ENCODE assay signal across 18 cellular contexts in the genomic region with DNA sequence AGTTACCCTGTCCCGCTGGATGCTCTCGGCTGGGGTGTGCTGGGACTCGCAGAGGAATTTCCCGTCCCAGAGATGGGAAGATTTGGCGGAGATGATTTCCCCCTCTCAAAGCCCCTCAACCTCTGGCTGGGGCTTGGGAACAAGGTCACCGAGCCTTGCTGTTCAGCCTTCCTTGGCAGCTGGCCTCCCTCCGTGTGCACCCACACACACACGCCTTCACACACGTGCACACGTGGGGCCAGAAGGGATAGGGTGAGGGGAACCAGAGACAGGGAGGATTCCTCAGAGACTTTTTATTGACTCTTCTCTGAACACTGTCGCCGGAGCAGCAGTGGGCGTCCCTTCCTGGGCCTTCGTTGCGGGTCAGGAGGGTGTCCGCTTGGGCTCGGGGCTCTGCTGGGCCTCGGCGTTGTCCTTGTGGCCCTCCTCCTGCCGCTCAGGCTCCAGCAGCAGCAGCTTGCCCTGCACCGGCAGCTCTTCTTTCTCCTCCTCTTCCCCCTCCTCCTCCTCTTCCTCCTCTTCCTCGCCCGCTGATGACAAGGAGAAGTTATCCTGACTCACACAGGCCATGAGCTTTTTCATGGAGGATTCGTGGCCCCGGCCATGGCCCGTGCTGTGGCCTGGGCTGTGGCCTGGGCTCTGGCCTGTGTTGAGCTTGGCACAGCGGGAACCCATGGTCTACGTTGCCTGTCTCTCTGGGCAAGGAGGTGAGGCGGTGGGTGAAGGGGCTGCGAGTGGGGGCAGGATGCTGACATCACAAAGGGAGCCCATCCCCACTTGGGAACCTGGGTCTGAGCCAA. TPM values are rescaled to one million over a fixed set of nuclear protein-coding genes. Genes with fewer than 3 reads are reported as not detected.
DNase-seq lines count a peak whose midpoint lies in the region; ATAC-seq, FAIRE-seq and TF ChIP-seq lines count a peak whose summit lies in the region.
"Had no signal": no experiment of that assay in that cellular context is flagged by ENCODE, and none has a peak within 500 bp of the region (broad histone marks: within the 10 kb centered on the region; RNA-seq: fewer than 3 reads in every experiment).

A gene with protein sequence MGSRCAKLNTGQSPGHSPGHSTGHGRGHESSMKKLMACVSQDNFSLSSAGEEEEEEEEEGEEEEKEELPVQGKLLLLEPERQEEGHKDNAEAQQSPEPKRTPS (minus strand): TSS at position 709 of the 800 bp plus-strand sequence. CDS start 34 bp downstream, at position 675.

- no peak for TF ChIP-seq POLR2A in HepG2 (IDR thresholded peaks at IDR 0.05; ENCODE audit: insufficient read depth in 1 of 2, low read depth in 2 of 2, low read length in 2 of 2)
- no peak for TF ChIP-seq POLR2A in right lobe of liver (IDR thresholded peaks at IDR 0.05)
- no peak for TF ChIP-seq POLR2A in H1 (IDR thresholded peaks at IDR 0.05; ENCODE audit: control extremely low read depth in 1 of 2, low read depth in 2 of 2, low read length in 2 of 2)

- POLR2A ChIA-PET in HepG2 (lab: Yijun Ruan, JAX): interaction anchor here (0.9 to 14.0 kb wide), 10 partner anchors 11 to 98 kb away, joined by 3 to 351 read pairs (median 12); a partner anchor contains a TSS
- POLR2A ChIA-PET in H1 (lab: Charles Lee; ENCODE audit: partially characterized antibody): interaction anchor here (0.6 to 2.7 kb wide), 8 partner anchors 11 to 80 kb away, joined by 3 to 11 read pairs (median 4); a partner anchor contains a TSS

- FAIRE-seq in HepG2 (lab: Jason Lieb, UNC): no peak
- no peak for FAIRE-seq in H1 (lab: Jason Lieb, UNC)
- FAIRE-seq in urothelium cell line (lab: Jason Lieb, UNC): peak; percentile 96
- FAIRE-seq: H54 had no signal

- peak within 1 kb of the TSS; percentile 73 for H2AFZ ChIP-seq in HepG2 (ENCODE audit: low read length)
- peak within 1 kb of the TSS; percentile 65 for H2AFZ ChIP-seq in H1 (ENCODE audit: low read length)

- H3K79me2 ChIP-seq in HepG2 (ENCODE audit: insufficient read depth, low read length): no peaks in the 10 kb centered on the region
- no peaks in the 10 kb centered on the region for H3K79me2 ChIP-seq in H1 (ENCODE audit: control insufficient read depth in 1 of 2, insufficient read depth in 2 of 2, low read length in 2 of 2)

- H3K4me3 Mint-ChIP-seq in nephron progenitor cell: no peak within 1 kb of the TSS

- CTCF ChIA-PET in HepG2 (lab: Yijun Ruan, JAX; ENCODE audit: low intra/inter-chr PET ratio, low total read pairs): no interaction called here
- CTCF ChIA-PET in H1 (lab: Charles Lee; ENCODE audit: partially characterized antibody): interaction anchor here (0.6 to 8.1 kb wide), 12 partner anchors 10 to 185 kb away, joined by 3 to 79 read pairs (median 4); a partner anchor contains a TSS

- ATAC-seq in HepG2 (peak; percentile 21), right lobe of liver (no peak)
- ATAC-seq: PC-3 had no signal

- no peak for DNase-seq in HepG2 (ENCODE audit: low spot score)
- no peak for DNase-seq in right lobe of liver
- no peak for DNase-seq in H1 (ENCODE audit: low read depth in 1 of 2, low spot score in 2 of 2)
- DNase-seq in nephron progenitor cell: no peak
- peak; percentile 82 for DNase-seq in urothelium cell line (ENCODE audit: low spot score)
- DNase-seq in NCI-H2227 (lab: John Stamatoyannopoulos, UW; ENCODE audit: unreplicated experiment): no peak
- DNase-seq in NCI-H82 (lab: John Stamatoyannopoulos, UW): no peak
- DNase-seq in NCI-H1436 treated with DMSO at 0.1 percent for 48 hours (lab: John Stamatoyannopoulos, UW): no peak
- DNase-seq: C1 segment of cervical spinal cord, EL, NCI-H1436, NCI-H2081, NCI-H226, NCI-H526 treated with DMSO at 0.1 percent for 48 hours, PC-3 had no signal

- no peak within 1 kb of the TSS for H3K14ac ChIP-seq in H1 (ENCODE audit: insufficient read length)

- no TSS peak for BruUV-seq in HepG2 (replicated peaks; lab: Mats Ljungman, UMichigan)

- peak within 1 kb of the TSS; percentile 50 for H3K9ac ChIP-seq in HepG2 (ENCODE audit: insufficient read depth, low read depth, low read length)
- H3K9ac ChIP-seq in H1 (replicated peaks in 1 of 4; ENCODE audit: extremely low read depth in 1 of 4, low read depth in 3 of 4, low read length in 3 of 4): no peak within 1 kb of the TSS

- peak within 1 kb of the TSS; percentile 52; the same call in 1 of the 2 replicates for H2BK5ac ChIP-seq in H1 (ENCODE audit: low read depth, low read length)

- intact Hi-C loops in HepG2 (cut with micrococcal nuclease; ENCODE audit: unreplicated experiment): no loop called here
- intact Hi-C loops in right lobe of liver (cut with DNase I): no loop called here

- in situ Hi-C loops in HepG2 (cut with HindIII; ENCODE audit: extremely low pct_ligation_motif_present, low pct_unique_long_range_greater_than_20kb): no loop called here

- H3K23me2 ChIP-seq in H1 (ENCODE audit: low read depth, low read length): no peaks in the 10 kb centered on the region; the same call in 1 of the 2 replicates

- H3K36me3 ChIP-seq in HepG2 (replicated peaks in 1 of 2; ENCODE audit: control insufficient read depth in 1 of 2, insufficient read depth in 2 of 2, low read length in 2 of 2): no peaks in the 10 kb centered on the region
- no peaks in the 10 kb centered on the region for H3K36me3 ChIP-seq in right lobe of liver
- H3K36me3 ChIP-seq in H1 (ENCODE audit: control insufficient read depth in 2 of 4, insufficient read depth in 4 of 4, low read length in 3 of 4): no peaks in the 10 kb centered on the region

- no peak within 1 kb of the TSS for H3K4ac ChIP-seq in H1 (replicated peaks; ENCODE audit: insufficient read length, low read depth, low read length)

- no peaks in the 10 kb centered on the region for H4K20me1 ChIP-seq in HepG2 (ENCODE audit: insufficient read depth, low read length)
- no peaks in the 10 kb centered on the region for H4K20me1 ChIP-seq in H1 (replicated peaks in 1 of 2; ENCODE audit: control insufficient read depth in 1 of 2, insufficient read depth in 2 of 2, low read length in 2 of 2)

- TF ChIP-seq CTCF in HepG2 (CRISPR knock-in tag; IDR thresholded peaks at IDR 0.05) (no peak), right lobe of liver (IDR thresholded peaks at IDR 0.05) (no peak), H1 (IDR thresholded peaks at IDR 0.05; ENCODE audit: control extremely low read depth in 1 of 3, insufficient read depth in 1 of 3, low read depth in 1 of 3, low read length in 3 of 3) (no peak), nephron progenitor cell (IDR thresholded peaks at IDR 0.05) (no peak)

- H2BK15ac ChIP-seq in H1 (ENCODE audit: low read length): peak within 1 kb of the TSS; percentile 99; the same call in 1 of the 2 replicates

- peaks cover 3% of the 10 kb centered on the region for H3K9me3 Mint-ChIP-seq in nephron progenitor cell
- H3K9me3 Mint-ChIP-seq: IgD-negative memory B cell had no signal

- H4K91ac ChIP-seq in H1 (replicated peaks; ENCODE audit: insufficient read length, low read length): peak within 1 kb of the TSS; percentile 70

- peak within 1 kb of the TSS; percentile 8; the same call in 1 of the 2 replicates for H2AK5ac ChIP-seq in H1 (ENCODE audit: low read depth, low read length)

- H3K4me3 ChIP-seq in HepG2 (replicated peaks in 1 of 3; ENCODE audit: insufficient read depth in 1 of 3, low read depth in 2 of 3, low read length in 3 of 3) (no peak within 1 kb of the TSS), right lobe of liver (no peak within 1 kb of the TSS), H1 (ENCODE audit: extremely low read depth in 1 of 4, insufficient read depth in 2 of 4, low read depth in 3 of 4, low read length in 4 of 4) (no peak within 1 kb of the TSS)

- peak within 1 kb of the TSS; percentile 95 for H3K27ac Mint-ChIP-seq in nephron progenitor cell
- H3K27ac Mint-ChIP-seq: IgD-negative memory B cell had no signal

- TF ChIP-seq RAD21 in HepG2 (CRISPR knock-in tag; IDR thresholded peaks at IDR 0.05) (no peak), H1 (IDR thresholded peaks at IDR 0.05 in 1 of 2, conservative IDR thresholded peaks at IDR 0.05 in 1 of 2; ENCODE audit: low read depth in 2 of 2, low read length in 2 of 2) (no peak)

- TF ChIP-seq EP300 in HepG2 (IDR thresholded peaks at IDR 0.05; ENCODE audit: low read depth in 2 of 2, low read length in 2 of 2) (no peak), HepG2 (CRISPR knock-in tag; IDR thresholded peaks at IDR 0.05; ENCODE audit: borderline replicate concordance) (no peak), H1 (IDR thresholded peaks at IDR 0.05; ENCODE audit: borderline replicate concordance in 1 of 2, low read depth in 2 of 2, low read length in 2 of 2) (no peak)

- no peak within 1 kb of the TSS for H3K23ac ChIP-seq in H1 (ENCODE audit: insufficient read length)

- 93% methylated on average over 30 of the region's 30 CpGs for WGBS in HepG2 (ENCODE audit: low lambda C conversion rate)
- WGBS in right lobe of liver (ENCODE audit: insufficient coverage, low coverage, low lambda C conversion rate, missing lambda C conversion rate): 77% methylated on average over 16 of the region's 30 CpGs
- WGBS in H1 (ENCODE audit: extremely low coverage in 1 of 2, insufficient coverage in 1 of 2, insufficient read length in 1 of 2, insufficient replicate concordance in 2 of 2, low coverage in 1 of 2, low lambda C conversion rate in 2 of 2, missing lambda C conversion rate in 1 of 2), 2 experiments: 91% methylated on average over 26 of the region's 30 CpGs; no CpG with 5 or more reads in 1 of the 2 experiments

- H3K27me3 ChIP-seq in HepG2 (ENCODE audit: control insufficient read depth in 1 of 2, insufficient read depth in 2 of 2, low read length in 2 of 2) (no peaks in the 10 kb centered on the region), right lobe of liver (no peaks in the 10 kb centered on the region), H1 (replicated peaks in 1 of 4; ENCODE audit: control insufficient read depth in 3 of 4, extremely low read depth in 1 of 4, insufficient read depth in 3 of 4, low read length in 3 of 4) (no peaks in the 10 kb centered on the region)

- no peak within 1 kb of the TSS for H2BK120ac ChIP-seq in H1 (replicated peaks; ENCODE audit: low read depth, low read length)

- H4K8ac ChIP-seq in H1 (ENCODE audit: extremely low read depth, insufficient read depth, low read length): peak within 1 kb of the TSS; percentile 41; the same call in 1 of the 2 replicates

- peaks cover 8% of the 10 kb centered on the region for H3K27me3 Mint-ChIP-seq in nephron progenitor cell (ENCODE audit: low read depth, poor library complexity)

- peak within 1 kb of the TSS; percentile 90; the same call in 1 of the 2 replicates for H2BK12ac ChIP-seq in H1 (ENCODE audit: low read depth, low read length)

- peak within 1 kb of the TSS; percentile 19 for H3K18ac ChIP-seq in H1 (ENCODE audit: extremely low read depth, low read length)

- peaks cover 48% of the 10 kb centered on the region for H3K4me1 Mint-ChIP-seq in nephron progenitor cell
- H3K4me1 Mint-ChIP-seq: IgD-negative memory B cell had no signal

- peak within 1 kb of the TSS; percentile 38 for H3K4me2 ChIP-seq in HepG2 (ENCODE audit: low read depth, low read length)
- H3K4me2 ChIP-seq in H1 (ENCODE audit: insufficient read depth in 1 of 2, low read depth in 2 of 2, low read length in 2 of 2): no peak within 1 kb of the TSS

- no peaks in the 10 kb centered on the region for H3K36me3 Mint-ChIP-seq in nephron progenitor cell (ENCODE audit: low read depth)
- H3K36me3 Mint-ChIP-seq: IgD-negative memory B cell had no signal

- peaks cover 91% of the 10 kb centered on the region for H3K4me1 ChIP-seq in HepG2 (ENCODE audit: insufficient read depth, low read length)
- H3K4me1 ChIP-seq in right lobe of liver: no peaks in the 10 kb centered on the region
- peaks cover 0 to 5% (median 0%) of the 10 kb centered on the region in 4 experiments; a peak in 2 of 7 replicates for H3K4me1 ChIP-seq in H1 (replicated peaks in 1 of 4; ENCODE audit: control insufficient read depth in 3 of 4, insufficient read depth in 4 of 4, low read length in 3 of 4)

- H3K79me1 ChIP-seq in H1 (ENCODE audit: low read depth, low read length): no peaks in the 10 kb centered on the region

- no peak within 1 kb of the TSS for H3K56ac ChIP-seq in H1 (replicated peaks; ENCODE audit: insufficient read length, low read depth, low read length)

- H4K5ac ChIP-seq in H1 (ENCODE audit: insufficient read length, low read depth, low read length): no peak within 1 kb of the TSS

- peak within 1 kb of the TSS; percentile 80; the same call in 1 of the 2 replicates for H2BK20ac ChIP-seq in H1 (ENCODE audit: low read length)

- H3K27ac ChIP-seq in HepG2 (ENCODE audit: extremely low read length, insufficient read depth, low read length) (peak within 1 kb of the TSS; percentile 81), right lobe of liver (no peak within 1 kb of the TSS), H1 (ENCODE audit: low read depth, low read length) (no peak within 1 kb of the TSS)

- no peaks in the 10 kb centered on the region for H3K9me3 ChIP-seq in HepG2 (ENCODE audit: low read length)
- no peaks in the 10 kb centered on the region for H3K9me3 ChIP-seq in right lobe of liver
- no peaks in the 10 kb centered on the region for H3K9me3 ChIP-seq in H1 (ENCODE audit: insufficient read depth in 2 of 2, low read depth in 1 of 2, low read length in 1 of 2)

RNA-seq across cellular contexts. Expression of the gene that starts here (rescaled TPM):
- total RNA-seq in HepG2 (2016; rRNA removed; fragmentation: Illumina TruSeq; extraction: Trizol) (not detected in 2 replicates), right lobe of liver (not detected)
- total RNA-seq in HepG2 (2016; cell fraction: cytosol; rRNA removed; fragmentation: Illumina TruSeq; extraction: Trizol; ENCODE audit: low read depth): not detected in 2 replicates
- not detected in 2 replicates for total RNA-seq in HepG2 (2016; cell fraction: insoluble cytoplasmic fraction; rRNA removed; fragmentation: Illumina TruSeq; extraction: Trizol)
- not detected in 2 replicates for total RNA-seq in HepG2 (2016; cell fraction: membrane; rRNA removed; fragmentation: Illumina TruSeq; extraction: Trizol)
- not detected in 2 replicates for total RNA-seq in HepG2 (2016; cell fraction: nucleus; rRNA removed; fragmentation: Illumina TruSeq; extraction: Trizol)
- polyA plus RNA-seq in HepG2 (2011; rRNA removed) (not detected in 2 replicates), H1 (2011; rRNA removed) (not detected in 2 replicates)
- polyA plus RNA-seq in HepG2 (2011; cell fraction: cytosol; rRNA removed): not detected in 2 replicates
- not detected in 2 replicates for polyA plus RNA-seq in HepG2 (2011; cell fraction: nucleus; rRNA removed)
- polyA plus RNA-seq in HepG2 (2012): not detected in 2 replicates
- not detected in 2 replicates for polyA plus RNA-seq in HepG2 (2016; cell fraction: cytosol; fragmentation: Illumina TruSeq; extraction: Trizol; ENCODE audit: low read depth)
- not detected in 2 replicates for polyA plus RNA-seq in HepG2 (2016; cell fraction: insoluble cytoplasmic fraction; fragmentation: Illumina TruSeq; extraction: Trizol; ENCODE audit: low read depth)
- polyA plus RNA-seq in HepG2 (2016; cell fraction: membrane; fragmentation: Illumina TruSeq; extraction: Trizol; ENCODE audit: low read depth): not detected in 2 replicates
- polyA plus RNA-seq in HepG2 (2016; cell fraction: nucleus; fragmentation: Illumina TruSeq; extraction: Trizol; ENCODE audit: insufficient read depth, low read depth): not detected in 2 replicates
- not detected in 2 replicates for polyA minus RNA-seq in HepG2 (2011; rRNA and poly(A)+ RNA removed; ENCODE audit: low replicate concordance)
- polyA minus RNA-seq in HepG2 (2011; cell fraction: cytosol; rRNA and poly(A)+ RNA removed): not detected in 2 replicates
- 2.8 TPM in 1 of 2 replicates, not detected in the other for polyA minus RNA-seq in HepG2 (2011; cell fraction: nucleus; rRNA and poly(A)+ RNA removed)
- not detected in 2 replicates for total RNA-seq in H1 (2021; fragmentation: NEBNext Ultra II Directional; extraction: Animal tissue kit (Norgen Biotek cat#: 25700))
- polyA plus RNA-seq in H1 (2011; cell fraction: cytosol; rRNA removed): not detected
- not detected for polyA plus RNA-seq in H1 (2011; cell fraction: nucleus; rRNA removed)
- polyA plus RNA-seq in H1 (2012, experiment 1 of 2): not detected in 4 replicates
- polyA plus RNA-seq in H1 (2012, experiment 2 of 2): not detected
- polyA plus RNA-seq in H1 (2013, experiment 1 of 2): not detected
- not detected for polyA plus RNA-seq in H1 (2013, experiment 2 of 2)
- polyA minus RNA-seq in H1 (2011; rRNA and poly(A)+ RNA removed): not detected in 2 replicates
- polyA minus RNA-seq in H1 (2011; cell fraction: cytosol; rRNA and poly(A)+ RNA removed): not detected
- polyA minus RNA-seq in H1 (2011; cell fraction: nucleus; rRNA and poly(A)+ RNA removed): not detected
- total RNA-seq: A172, PC-3 had no signal
- polyA plus RNA-seq: IgD-negative memory B cell had no signal
